In the genomic region with DNA sequence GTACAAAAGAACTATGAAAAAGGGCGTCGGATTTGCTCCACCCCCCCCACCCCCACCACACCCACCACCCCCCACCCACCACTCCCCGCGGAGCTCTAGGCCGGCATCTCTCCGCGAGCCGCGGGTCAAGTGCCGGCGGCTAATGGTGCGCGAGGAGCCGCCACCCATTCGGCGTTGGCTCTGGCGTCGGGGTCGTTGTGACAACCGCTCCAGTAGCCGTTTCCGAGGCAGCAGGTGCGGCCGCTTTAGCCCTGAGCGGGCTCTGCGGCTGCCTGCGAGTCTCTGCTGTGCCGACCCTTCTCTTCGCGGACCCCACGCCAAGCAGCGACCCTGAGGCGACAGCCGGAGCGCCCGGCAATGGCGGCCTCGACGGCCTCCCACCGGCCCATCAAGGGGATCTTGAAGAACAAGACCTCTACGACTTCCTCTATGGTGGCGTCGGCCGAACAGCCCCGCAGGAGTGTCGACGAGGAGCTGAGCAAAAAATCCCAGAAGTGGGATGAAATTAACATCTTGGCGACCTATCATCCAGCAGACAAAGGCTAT, we compare ENCODE assay signal across 18 cellular contexts. TPM values are rescaled to one million over a fixed set of nuclear protein-coding genes. Genes with fewer than 3 reads are reported as not detected.
DNase-seq lines count a peak whose midpoint lies in the region; ATAC-seq and TF ChIP-seq lines count a peak whose summit lies in the region.
"Had no signal": no experiment of that assay in that cellular context is flagged by ENCODE, and none has a peak within 500 bp of the region (broad histone marks: within the 10 kb centered on the region; RNA-seq: fewer than 3 reads in every experiment).

A gene (plus strand): TSS at position 90 of the 546 bp plus-strand sequence. CDS start 268 bp downstream, at position 358.

- H3K9me2 ChIP-seq in SK-N-SH: peaks cover 5% of the 10 kb centered on the region; the same call in 1 of the 2 replicates

- H3K27me3 Mint-ChIP-seq in activated CD4-positive, alpha-beta T cell treated with anti-CD3 and anti-CD28 coated beads for 36 hours: peaks cover 49% of the 10 kb centered on the region

- H4K20me1 ChIP-seq in SK-N-SH (ENCODE audit: insufficient read depth): no peaks in the 10 kb centered on the region
- H4K20me1 ChIP-seq: BLaER1 had no signal

- CTCF ChIA-PET in SK-N-SH (lab: Yijun Ruan, JAX): no interaction called here
- CTCF ChIA-PET in activated CD4-positive, alpha-beta T cell treated with anti-CD3 and anti-CD28 coated beads for 36 hours (lab: Charles Lee): no interaction called here

- ATAC-seq in SK-N-SH treated with all-trans-retinoic acid at 6 μM for 48 hours: no peak
- ATAC-seq in GM19452 (IDR thresholded peaks at IDR 0.05; ENCODE audit: unreplicated experiment): no peak
- no peak for ATAC-seq in activated CD4-positive, alpha-beta T cell treated with anti-CD3 and anti-CD28 coated beads for 36 hours

- H3K9ac ChIP-seq in SK-N-SH: no peak within 1 kb of the TSS
- H3K9ac ChIP-seq: BLaER1 had no signal

- no peaks in the 10 kb centered on the region for H3F3A ChIP-seq in SK-N-SH (replicated peaks; ENCODE audit: insufficient read depth)

- no peaks in the 10 kb centered on the region for H3K36me3 ChIP-seq in SK-N-SH (replicated peaks in 1 of 2; ENCODE audit: control insufficient read depth in 1 of 2, insufficient read depth in 2 of 2, low read length in 1 of 2)
- no peaks in the 10 kb centered on the region for H3K36me3 ChIP-seq in H7 (replicated peaks; ENCODE audit: control insufficient read depth, insufficient read depth, low read length)
- H3K36me3 ChIP-seq: BLaER1 had no signal

- intact Hi-C loops in activated CD4-positive, alpha-beta T cell treated with anti-CD3 and anti-CD28 coated beads for 36 hours (cut with DNase I, micrococcal nuclease): no loop called here

- H3K27ac ChIP-seq in SK-N-SH (ENCODE audit: low read depth in 2 of 2, low read length in 1 of 2): no peak within 1 kb of the TSS
- H3K27ac ChIP-seq: BLaER1, HL-60 had no signal

- DNase-seq in SK-N-SH (peak; percentile 15), H7 (peak; percentile 4), retina (peak; percentile 6), hypothalamus (lab: John Stamatoyannopoulos, UW) (no peak)
- DNase-seq in activated CD4-positive, alpha-beta T cell treated with anti-CD3 and anti-CD28 coated beads for 36 hours: no peak
- DNase-seq: 8988T; CD4-positive, alpha-beta memory T cell; DMS153; DND-41; GDM1; HCEC 1CT had no signal

- POLR2A ChIA-PET in SK-N-SH (lab: Yijun Ruan, JAX): interaction anchor here (0.6 kb wide), 1 partner anchor 1394 kb away, joined by 3 read pairs; no protein-coding TSS in a partner anchor
- POLR2A ChIA-PET in activated CD4-positive, alpha-beta T cell treated with anti-CD3 and anti-CD28 coated beads for 36 hours (lab: Charles Lee): no interaction called here

- peaks cover 2% of the 10 kb centered on the region for H3K4me1 Mint-ChIP-seq in activated CD4-positive, alpha-beta T cell treated with anti-CD3 and anti-CD28 coated beads for 36 hours
- H3K4me1 Mint-ChIP-seq: CD14-positive monocyte; CD4-positive, alpha-beta memory T cell had no signal

- 22% methylated on average over 43 of the region's 48 CpGs for WGBS in SK-N-SH (ENCODE audit: low lambda C conversion rate)

- H3K27me3 ChIP-seq in SK-N-SH (ENCODE audit: insufficient read depth): no peaks in the 10 kb centered on the region
- H3K27me3 ChIP-seq in H7 (ENCODE audit: control insufficient read depth, insufficient read depth, low read length): no peaks in the 10 kb centered on the region
- H3K27me3 ChIP-seq: BLaER1 had no signal

- H3K4me3 Mint-ChIP-seq in activated CD4-positive, alpha-beta T cell treated with anti-CD3 and anti-CD28 coated beads for 36 hours: no peak within 1 kb of the TSS
- H3K4me3 Mint-ChIP-seq: CD4-positive, alpha-beta memory T cell had no signal

- no peak within 1 kb of the TSS for H3K27ac Mint-ChIP-seq in activated CD4-positive, alpha-beta T cell treated with anti-CD3 and anti-CD28 coated beads for 36 hours
- H3K27ac Mint-ChIP-seq: CD4-positive, alpha-beta memory T cell had no signal

- H3K4me2 ChIP-seq in SK-N-SH: no peak within 1 kb of the TSS
- H3K4me2 ChIP-seq: BLaER1 had no signal

- H3K9me3 ChIP-seq in SK-N-SH: 0 out of 2 replicates have a peak, but pooled peaks cover 11% of the 10 kb centered on the region

- TF ChIP-seq CTCF in SK-N-SH (IDR thresholded peaks at IDR 0.05): no peak

- H3K4me1 ChIP-seq in SK-N-SH (ENCODE audit: control insufficient read depth in 1 of 2, insufficient read depth in 2 of 2, low read depth in 1 of 2, low read length in 1 of 2): no peaks in the 10 kb centered on the region
- H3K4me1 ChIP-seq: BLaER1 had no signal

- H3K4me3 ChIP-seq in SK-N-SH (ENCODE audit: low read depth in 2 of 2, low read length in 1 of 2): no peak within 1 kb of the TSS
- no peak within 1 kb of the TSS for H3K4me3 ChIP-seq in H7 (ENCODE audit: insufficient read depth, low read depth, low read length)
- H3K4me3 ChIP-seq: BLaER1 had no signal

- TF ChIP-seq EP300 in SK-N-SH (IDR thresholded peaks at IDR 0.05; ENCODE audit: borderline replicate concordance in 1 of 2, low read depth in 1 of 2, low read length in 1 of 2): no peak

- no peak within 1 kb of the TSS for H2AFZ ChIP-seq in SK-N-SH (ENCODE audit: low read depth)

- H3K9me3 Mint-ChIP-seq in activated CD4-positive, alpha-beta T cell treated with anti-CD3 and anti-CD28 coated beads for 36 hours (ENCODE audit: low read depth): peaks cover 15% of the 10 kb centered on the region

- peaks cover 4% of the 10 kb centered on the region for H3K36me3 Mint-ChIP-seq in activated CD4-positive, alpha-beta T cell treated with anti-CD3 and anti-CD28 coated beads for 36 hours (ENCODE audit: low read depth)
- H3K36me3 Mint-ChIP-seq: CD14-positive monocyte had no signal

- TF ChIP-seq RAD21 in SK-N-SH (IDR thresholded peaks at IDR 0.05; ENCODE audit: low read length): no peak

- H3K79me2 ChIP-seq in SK-N-SH (ENCODE audit: insufficient read depth): no peaks in the 10 kb centered on the region

TF ChIP-seq in SK-N-SH, 30 proteins besides CTCF, POLR2A, EP300 and RAD21:
- TF ChIP-seq RCOR1 (IDR thresholded peaks at IDR 0.05; ENCODE audit: low read length) (no peak), TAF1 (IDR thresholded peaks at IDR 0.05; ENCODE audit: borderline replicate concordance, low read depth, low read length) (no peak)

TF ChIP-seq in SK-N-SH treated with all-trans-retinoic acid at 6 μM for 48 hours, 23 proteins besides CTCF, POLR2A, EP300 and RAD21 (continues in another document):
- TF ChIP-seq CSDC2 (CRISPR knock-in tag; IDR thresholded peaks at IDR 0.05) (no peak), ESRRG (CRISPR knock-in tag; IDR thresholded peaks at IDR 0.05) (no peak), BACH2 (CRISPR knock-in tag; IDR thresholded peaks at IDR 0.05; ENCODE audit: borderline replicate concordance) (no peak), ZNF8 (CRISPR knock-in tag; IDR thresholded peaks at IDR 0.05) (no peak), ARNTL (CRISPR knock-in tag; IDR thresholded peaks at IDR 0.05; ENCODE audit: borderline replicate concordance, low read depth) (no peak), OSR1 (CRISPR knock-in tag; IDR thresholded peaks at IDR 0.05) (no peak), TCF4 (CRISPR knock-in tag; IDR thresholded peaks at IDR 0.05; ENCODE audit: borderline replicate concordance) (no peak), ISL1 (CRISPR knock-in tag; IDR thresholded peaks at IDR 0.05) (no peak)
- TF ChIP-seq, protein P1, sequence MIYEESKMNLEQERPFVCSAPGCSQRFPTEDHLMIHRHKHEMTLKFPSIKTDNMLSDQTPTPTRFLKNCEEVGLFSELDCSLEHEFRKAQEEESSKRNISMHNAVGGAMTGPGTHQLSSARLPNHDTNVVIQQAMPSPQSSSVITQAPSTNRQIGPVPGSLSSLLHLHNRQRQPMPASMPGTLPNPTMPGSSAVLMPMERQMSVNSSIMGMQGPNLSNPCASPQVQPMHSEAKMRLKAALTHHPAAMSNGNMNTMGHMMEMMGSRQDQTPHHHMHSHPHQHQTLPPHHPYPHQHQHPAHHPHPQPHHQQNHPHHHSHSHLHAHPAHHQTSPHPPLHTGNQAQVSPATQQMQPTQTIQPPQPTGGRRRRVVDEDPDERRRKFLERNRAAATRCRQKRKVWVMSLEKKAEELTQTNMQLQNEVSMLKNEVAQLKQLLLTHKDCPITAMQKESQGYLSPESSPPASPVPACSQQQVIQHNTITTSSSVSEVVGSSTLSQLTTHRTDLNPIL (CRISPR knock-in tag; IDR thresholded peaks at IDR 0.05; ENCODE audit: low read depth): no peak
- TF ChIP-seq, protein P2, sequence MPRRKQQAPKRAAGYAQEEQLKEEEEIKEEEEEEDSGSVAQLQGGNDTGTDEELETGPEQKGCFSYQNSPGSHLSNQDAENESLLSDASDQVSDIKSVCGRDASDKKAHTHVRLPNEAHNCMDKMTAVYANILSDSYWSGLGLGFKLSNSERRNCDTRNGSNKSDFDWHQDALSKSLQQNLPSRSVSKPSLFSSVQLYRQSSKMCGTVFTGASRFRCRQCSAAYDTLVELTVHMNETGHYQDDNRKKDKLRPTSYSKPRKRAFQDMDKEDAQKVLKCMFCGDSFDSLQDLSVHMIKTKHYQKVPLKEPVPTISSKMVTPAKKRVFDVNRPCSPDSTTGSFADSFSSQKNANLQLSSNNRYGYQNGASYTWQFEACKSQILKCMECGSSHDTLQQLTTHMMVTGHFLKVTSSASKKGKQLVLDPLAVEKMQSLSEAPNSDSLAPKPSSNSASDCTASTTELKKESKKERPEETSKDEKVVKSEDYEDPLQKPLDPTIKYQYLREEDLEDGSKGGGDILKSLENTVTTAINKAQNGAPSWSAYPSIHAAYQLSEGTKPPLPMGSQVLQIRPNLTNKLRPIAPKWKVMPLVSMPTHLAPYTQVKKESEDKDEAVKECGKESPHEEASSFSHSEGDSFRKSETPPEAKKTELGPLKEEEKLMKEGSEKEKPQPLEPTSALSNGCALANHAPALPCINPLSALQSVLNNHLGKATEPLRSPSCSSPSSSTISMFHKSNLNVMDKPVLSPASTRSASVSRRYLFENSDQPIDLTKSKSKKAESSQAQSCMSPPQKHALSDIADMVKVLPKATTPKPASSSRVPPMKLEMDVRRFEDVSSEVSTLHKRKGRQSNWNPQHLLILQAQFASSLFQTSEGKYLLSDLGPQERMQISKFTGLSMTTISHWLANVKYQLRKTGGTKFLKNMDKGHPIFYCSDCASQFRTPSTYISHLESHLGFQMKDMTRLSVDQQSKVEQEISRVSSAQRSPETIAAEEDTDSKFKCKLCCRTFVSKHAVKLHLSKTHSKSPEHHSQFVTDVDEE (CRISPR knock-in tag; IDR thresholded peaks at IDR 0.05): no peak

RNA-seq across cellular contexts. Expression of the gene that starts here (rescaled TPM):
- polyA plus RNA-seq in SK-N-SH (2012; rRNA removed): not detected in 2 replicates
- polyA plus RNA-seq in SK-N-SH (2012; cell fraction: cytosol; rRNA removed): 0.01 and 0.03 TPM in 2 replicates
- not detected in 2 replicates for polyA plus RNA-seq in SK-N-SH (2012; cell fraction: nucleus; rRNA removed)
- total RNA-seq in H7 (2014; rRNA removed; shearing (Covaris generic)): not detected in 2 replicates
- total RNA-seq in activated CD4-positive, alpha-beta T cell treated with anti-CD3 and anti-CD28 coated beads for 36 hours: under 1 TPM in 1 of 2 experiments, not detected in 1; 0.11 TPM
- total RNA-seq: A673 had no signal
- polyA plus RNA-seq: AG04450 had no signal

Comparison
In these comparisons a context has a peak if more than half of its experiments do, and no peak if none do; other contexts are left out.
1. Peak in DNase-seq in SK-N-SH; RNA of the gene not detected or under 1 TPM.
2. Peak in DNase-seq in H7; RNA of the gene not detected or under 1 TPM.